ENCODE assay signal across 8 cellular contexts in the genomic region with DNA sequence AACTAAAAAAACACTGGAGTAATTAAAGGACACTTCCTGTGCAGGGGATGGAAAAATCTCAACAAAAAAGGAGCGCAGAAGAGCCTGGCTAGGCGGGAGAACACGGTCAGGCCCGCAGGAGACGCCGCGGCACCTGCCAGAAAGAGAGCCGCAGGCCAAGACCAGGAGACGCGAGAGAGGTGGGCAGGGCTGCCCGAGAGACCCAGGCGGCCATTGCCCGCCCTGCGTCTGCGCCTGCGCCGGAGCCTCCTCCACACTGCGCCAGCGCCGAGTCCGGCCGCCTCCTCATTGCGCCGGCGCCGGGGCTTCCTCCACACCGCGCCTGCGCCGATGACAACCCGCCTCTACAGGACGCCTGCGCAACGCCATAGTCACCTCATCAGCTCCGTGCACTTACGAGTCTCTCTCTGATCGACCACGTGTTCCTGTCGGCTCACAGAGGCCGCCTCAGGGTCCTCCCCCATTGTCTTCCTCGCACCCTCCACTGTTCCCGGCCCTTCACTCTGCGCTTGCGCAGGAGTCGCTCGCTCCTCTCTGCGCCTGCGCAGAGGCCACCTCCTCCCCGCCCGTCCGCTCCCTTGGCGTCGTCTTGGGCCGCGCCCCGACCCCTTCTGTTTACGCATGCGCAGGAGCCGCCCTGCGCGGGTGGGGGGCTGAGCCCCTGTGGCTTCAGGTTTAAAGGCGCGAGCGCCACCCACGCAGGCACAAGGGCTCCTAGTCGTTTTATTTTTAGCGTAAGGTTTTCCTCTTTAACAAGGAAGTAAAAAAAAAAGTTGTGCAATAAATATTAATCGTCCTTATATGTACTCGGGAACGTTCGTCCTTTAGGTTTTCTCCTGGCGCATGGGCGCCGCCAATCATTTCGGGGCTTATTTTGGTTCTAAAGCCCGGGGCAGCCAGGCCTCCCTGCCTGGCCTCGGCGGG. TPM values are rescaled to one million over a fixed set of nuclear protein-coding genes. Genes with fewer than 3 reads are reported as not detected.
DNase-seq lines count a peak whose midpoint lies in the region; ATAC-seq, FAIRE-seq and TF ChIP-seq lines count a peak whose summit lies in the region.

No MANE protein-coding gene starts in this region.

- H3K9me3 Mint-ChIP-seq in Caco-2 (ENCODE audit: unreplicated experiment) (no peaks in the 10 kb centered on the region), endodermal cell (no peaks in the 10 kb centered on the region)

- peak; percentile 98 for FAIRE-seq in HTR-8/SVneo (lab: Jason Lieb, UNC)

- H3K4me1 ChIP-seq in Caco-2 (peaks cover 15% of the 10 kb centered on the region), NT2/D1 (ENCODE audit: insufficient read depth, insufficient read length) (peaks cover 17% of the 10 kb centered on the region), endodermal cell (ENCODE audit: control insufficient read depth, insufficient read depth, low read length) (no peaks in the 10 kb centered on the region)

- H3K27me3 Mint-ChIP-seq in Caco-2 (ENCODE audit: insufficient read depth, unreplicated experiment) = no peaks in the 10 kb centered on the region
- H3K27me3 Mint-ChIP-seq in endodermal cell (ENCODE audit: insufficient read depth) = no peaks in the 10 kb centered on the region

- H3K4me1 Mint-ChIP-seq in Caco-2 (ENCODE audit: low read depth, unreplicated experiment) (peaks cover 9% of the 10 kb centered on the region), endodermal cell (peaks cover 15% of the 10 kb centered on the region)

- peak overlapping the region; percentile 98 for H3K27ac ChIP-seq in endodermal cell (ENCODE audit: low read depth, low read length)

- H3K27me3 ChIP-seq in Caco-2 (replicated peaks; ENCODE audit: control insufficient read depth, insufficient read depth, low read length) (no peaks in the 10 kb centered on the region), NT2/D1 (ENCODE audit: insufficient read depth, insufficient read length) (no peaks in the 10 kb centered on the region), endodermal cell (ENCODE audit: control insufficient read depth, insufficient read depth, low read length, poor library complexity, severe bottlenecking) (no peaks in the 10 kb centered on the region)

- H3K36me3 Mint-ChIP-seq in Caco-2 (ENCODE audit: insufficient read depth, unreplicated experiment) = peaks cover 9% of the 10 kb centered on the region
- peaks cover 16% of the 10 kb centered on the region for H3K36me3 Mint-ChIP-seq in endodermal cell (ENCODE audit: low read depth)

- POLR2A ChIA-PET in Caco-2 (lab: Charles Lee) = interaction anchor here (0.6 to 1.0 kb wide), 4 partner anchors 8 to 696 kb away, joined by 3 to 8 read pairs (median 4); a partner anchor contains a TSS

- no TSS peak for BruUV-seq in Caco-2 (replicated peaks; lab: Mats Ljungman, UMichigan)

- H3K4me3 ChIP-seq in Caco-2 (ENCODE audit: low read depth, low read length) (peak overlapping the region; percentile 38), NT2/D1 (ENCODE audit: insufficient read length, low read depth) (peak overlapping the region; percentile 50), endodermal cell (ENCODE audit: low read length) (peak overlapping the region; percentile 86)

- H3K9ac ChIP-seq in NT2/D1 (ENCODE audit: insufficient read length, low read depth) (peak overlapping the region; percentile 93), endodermal cell (ENCODE audit: extremely low read depth, low read length, poor library complexity, severe bottlenecking) (peak overlapping the region; percentile 65)

- H3K9me3 ChIP-seq in Caco-2 (no peaks in the 10 kb centered on the region), NT2/D1 (ENCODE audit: insufficient read depth, low read length) (no peaks in the 10 kb centered on the region), endodermal cell (ENCODE audit: control insufficient read depth, low read length) (no peaks in the 10 kb centered on the region)

- H3K36me3 ChIP-seq in Caco-2 (ENCODE audit: control insufficient read depth, insufficient read depth, low read length) (no peaks in the 10 kb centered on the region), NT2/D1 (ENCODE audit: insufficient read depth, insufficient read length, low read length) (peaks cover 30% of the 10 kb centered on the region), endodermal cell (ENCODE audit: control insufficient read depth, insufficient read depth, low read length) (peaks cover 12% of the 10 kb centered on the region)

- WGBS in endodermal cell (ENCODE audit: insufficient coverage in 1 of 2, insufficient read length in 1 of 2), 2 experiments = 7 to 11% methylated on average over 60 to 78 of the region's 78 CpGs

- intact Hi-C loops in Caco-2 (cut with micrococcal nuclease; ENCODE audit: unreplicated experiment) = loop anchor here (1.0 kb wide), 2 partner anchors 16 to 43 kb away; a partner anchor contains a TSS

- DNase-seq in Caco-2 (peak; percentile 98), HTR-8/SVneo (ENCODE audit: insufficient read length, low spot score) (peak; percentile 100), NT2/D1 (ENCODE audit: low read depth, low spot score) (peak; percentile 97), endodermal cell (peak; percentile 97), mesenteric fat pad (ENCODE audit: low spot score) (peak; percentile 99)
- peak; percentile 91 for DNase-seq in activated CD8-positive, alpha-beta memory T cell treated with anti-CD3 and anti-CD28 coated beads, Interleukin-2, amount 50 U/mL, for 24 hours (ENCODE audit: extremely low read depth)
- peak; percentile 89 for DNase-seq in stimulated activated CD8-positive, alpha-beta memory T cell treated with anti-CD3 and anti-CD28 coated beads, Interleukin-15, amount 100 ng/mL, for 1 hour (ENCODE audit: low read depth)

- ATAC-seq in GM21381 (IDR thresholded peaks at IDR 0.05; ENCODE audit: unreplicated experiment) = peak; percentile 94

- H3K27ac Mint-ChIP-seq in Caco-2 (ENCODE audit: unreplicated experiment) (peak overlapping the region; percentile 99), endodermal cell (peak overlapping the region; percentile 100)

- peak overlapping the region; percentile 88 for H3K4me3 Mint-ChIP-seq in Caco-2 (ENCODE audit: unreplicated experiment)
- peak overlapping the region; percentile 85 for H3K4me3 Mint-ChIP-seq in endodermal cell

- CTCF ChIA-PET in Caco-2 (lab: Charles Lee) = interaction anchor here (0.5 to 1.0 kb wide), 2 partner anchors 85 to 1043 kb away, joined by 3 to 9 read pairs; no protein-coding TSS in a partner anchor

- TF ChIP-seq CTCF in Caco-2 (IDR thresholded peaks at IDR 0.05; ENCODE audit: insufficient read depth in 1 of 2, low read depth in 1 of 2, low read length in 1 of 2, severe bottlenecking in 1 of 2, unreplicated experiment in 1 of 2) (no peak), endodermal cell (conservative IDR thresholded peaks at IDR 0.05) (no peak)

RNA-seq across cellular contexts. Expression of a gene that starts 43.2 kb away (rescaled TPM):
- total RNA-seq in Caco-2 (2022) (34.0 and 37.6 TPM in 2 replicates), endodermal cell (10 to 100 TPM; 33.5 to 53.5 TPM), mesenteric fat pad (121 TPM)
- 19.9 TPM for polyA plus RNA-seq in endodermal cell (2013, experiment 1 of 2)
- 18.4 TPM for polyA plus RNA-seq in endodermal cell (2013, experiment 2 of 2)

Comparison
In these comparisons a context has a peak if more than half of its experiments do, and no peak if none do; other contexts are left out.
1. Peak in every context shown above with its lines: DNase-seq, ATAC-seq, H3K4me3 ChIP-seq and H3K27ac ChIP-seq.